ENCODE assay signal across 15 cellular contexts in genomic region chr10:24874133-24874532, GRCh38.
"Had no signal": no experiment of that assay in that cellular context is flagged by ENCODE, and none has a peak within 500 bp of the region (broad histone marks: within the 10 kb centered on the region; RNA-seq: fewer than 3 reads in every experiment).

No MANE protein-coding gene starts in this region.

- H3K9me3 ChIP-seq: mucosa of descending colon, prostate gland, upper lobe of right lung had no signal

- ATAC-seq: activated naive CD8-positive, alpha-beta T cell treated with anti-CD3 and anti-CD28 coated beads, Interleukin-2, amount 50 U/mL, for 24 hours had no signal

- H3K27ac ChIP-seq: prostate gland, VCaP had no signal

- H3K4me1 ChIP-seq: prostate gland had no signal

- H3K36me3 ChIP-seq: prostate gland, upper lobe of right lung had no signal

- H3K27me3 ChIP-seq: upper lobe of right lung had no signal

- H3K4me3 ChIP-seq: mucosa of descending colon, prostate gland, skin epidermis, upper lobe of right lung had no signal

- DNase-seq: activated CD4-positive, alpha-beta T cell treated with anti-CD3 and anti-CD28 coated beads for 1 hour; activated CD4-positive, alpha-beta T cell treated with anti-CD3 and anti-CD28 coated beads, Interleukin-2, amount 50 U/mL, for 4 hours; activated naive CD4-positive, alpha-beta T cell treated with anti-CD3 and anti-CD28 coated beads for 36 hours; activated naive CD8-positive, alpha-beta T cell treated with anti-CD3 and anti-CD28 coated beads, Interleukin-2, amount 50 U/mL, for 24 hours; aorta; foreskin fibroblast; mucosa of descending colon; naive thymus-derived CD8-positive, alpha-beta T cell; right cardiac atrium; stimulated activated CD4-positive, alpha-beta T cell treated with anti-CD3 and anti-CD28 coated beads, Interleukin-4, amount 100 ng/mL, for 4 hours; stimulated activated CD8-positive, alpha-beta memory T cell treated with anti-CD3 and anti-CD28 coated beads, Interleukin-4, amount 100 ng/mL, for 48 hours; upper lobe of right lung had no signal
